8 cellular contexts compared by ENCODE assay signal in the genomic region with DNA sequence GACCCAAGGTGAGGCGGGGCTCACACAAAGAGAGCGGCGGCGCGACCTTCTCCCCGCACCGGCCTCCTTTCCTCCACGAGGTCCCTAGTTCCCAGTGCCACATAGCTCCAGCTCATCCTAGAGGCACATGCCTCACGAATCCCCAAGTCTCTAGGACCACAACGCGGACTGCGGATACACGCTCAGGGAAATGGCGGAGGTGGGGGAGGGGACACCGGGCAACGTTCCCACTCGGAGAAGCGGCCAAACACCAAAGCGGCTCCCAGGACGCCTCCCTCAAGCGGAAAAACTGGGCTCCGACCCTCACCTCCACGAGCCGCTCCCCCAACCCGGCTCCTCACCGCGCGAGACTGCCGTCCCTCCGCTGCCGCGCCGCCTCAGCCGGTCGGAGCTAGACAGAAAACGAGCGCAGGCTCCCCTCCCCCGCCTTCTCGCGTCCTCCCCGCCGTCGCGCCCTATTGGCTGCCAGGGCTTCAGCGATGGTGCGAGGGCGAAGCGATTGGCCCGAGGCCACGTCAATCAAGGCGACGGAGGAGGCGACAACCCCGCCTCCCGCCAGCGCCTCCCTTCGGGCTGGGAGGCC. TPM values are rescaled to one million over a fixed set of nuclear protein-coding genes. Genes with fewer than 3 reads are reported as not detected.
A peak's percentile ranks its signal among the peaks of the same experiment; 100 is the strongest.
DNase-seq lines count a peak whose midpoint lies in the region; ATAC-seq, FAIRE-seq and TF ChIP-seq lines count a peak whose summit lies in the region.

HNRNPK (minus strand) TSS at position 404 of the 583 bp plus-strand sequence. CDS start 1,963 bp downstream, outside the sequence.

- H3K36me3 Mint-ChIP-seq in WTC11 = peaks cover 45% of the 10 kb centered on the region

- peaks cover 45% of the 10 kb centered on the region for H3K4me1 Mint-ChIP-seq in WTC11

- no peak for FAIRE-seq in bronchial epithelial cell (lab: Jason Lieb, UNC)
- no peak for FAIRE-seq in small intestine (lab: Jason Lieb, UNC)

- CTCF ChIA-PET in WTC11 (lab: Charles Lee) = interaction anchor here (1.0 to 1.5 kb wide), 2 partner anchors 121 to 281 kb away, joined by 3 to 8 read pairs; no protein-coding TSS in a partner anchor

- H3K27ac Mint-ChIP-seq in WTC11 = peak within 1 kb of the TSS; percentile 100

- H3K4me3 ChIP-seq in bronchial epithelial cell (ENCODE audit: low read depth, low read length) = peak within 1 kb of the TSS; percentile 86
- peak within 1 kb of the TSS; percentile 88 to 92 for H3K4me3 ChIP-seq in small intestine (ENCODE audit: low read depth in 1 of 2, low read length in 2 of 2)

- POLR2A ChIA-PET in WTC11 (lab: Charles Lee) = interaction anchor here (0.6 to 2.7 kb wide), 16 partner anchors 10 to 923 kb away, joined by 3 to 24 read pairs (median 5); partner anchors contain the start of genes KIF27 and UBQLN1

- H3K27me3 Mint-ChIP-seq in WTC11 (ENCODE audit: low read depth) = peaks cover 2% of the 10 kb centered on the region

- WGBS in small intestine, 3 donors = 0% methylated on average over 54 to 57 of the region's 57 CpGs

- peak within 1 kb of the TSS; percentile 92 to 100 for H3K27ac ChIP-seq in small intestine (ENCODE audit: low read depth in 1 of 2, low read length in 1 of 2)

- no peaks in the 10 kb centered on the region for H3K9me3 ChIP-seq in small intestine (ENCODE audit: control insufficient read depth, low read depth)

- H3K4me3 Mint-ChIP-seq in WTC11 = peak within 1 kb of the TSS; percentile 99

- peak; percentile 100 for DNase-seq in AG08395 (ENCODE audit: low spot score)
- peak; percentile 98 for DNase-seq in NCI-H2227 (lab: John Stamatoyannopoulos, UW; ENCODE audit: unreplicated experiment)
- DNase-seq in WTC11 (ENCODE audit: low spot score) = peak; percentile 99
- peak; percentile 87 for DNase-seq in bronchial epithelial cell (ENCODE audit: low read depth)
- peak; percentile 100 for DNase-seq in iPS-NIHi11 (ENCODE audit: low spot score)
- peak; percentile 98 for DNase-seq in small intestine

- H3K36me3 ChIP-seq in bronchial epithelial cell (ENCODE audit: control insufficient read depth, insufficient read depth, low read length) (peaks cover 9% of the 10 kb centered on the region), small intestine (ENCODE audit: control insufficient read depth in 2 of 2, insufficient read depth in 2 of 2, low read length in 2 of 2) (peaks cover 3 to 9% of the 10 kb centered on the region in 2 donors)

- peaks cover 0 to 3% of the 10 kb centered on the region in 2 donors for H3K4me1 ChIP-seq in small intestine (ENCODE audit: control insufficient read depth in 2 of 2, insufficient read depth in 1 of 2, low read depth in 1 of 2, low read length in 1 of 2)

- TF ChIP-seq CTCF in WTC11 (IDR thresholded peaks at IDR 0.05) (no peak), bronchial epithelial cell (IDR thresholded peaks at IDR 0.05; ENCODE audit: insufficient read depth, low read length, severe bottlenecking) (no peak)

- H3K27me3 ChIP-seq in bronchial epithelial cell (ENCODE audit: control insufficient read depth, insufficient read depth, low read length) (no peaks in the 10 kb centered on the region), small intestine (ENCODE audit: control insufficient read depth in 2 of 2, insufficient read depth in 2 of 2, low read length in 2 of 2) (no peaks in the 10 kb centered on the region)

- ATAC-seq in GM18909 (IDR thresholded peaks at IDR 0.05; ENCODE audit: poor library complexity, unreplicated experiment) = peak; percentile 87
- ATAC-seq in HG03159 (IDR thresholded peaks at IDR 0.05; ENCODE audit: unreplicated experiment) = peak; percentile 80
- ATAC-seq in WTC11 = peak; percentile 87

- H3K9me3 Mint-ChIP-seq in WTC11 = no peaks in the 10 kb centered on the region

TF ChIP-seq in WTC11, 78 proteins besides CTCF, POLR2A, EP300 and RAD21 (continues in another document):
- TF ChIP-seq RELA (CRISPR knock-in tag; IDR thresholded peaks at IDR 0.05; ENCODE audit: borderline replicate concordance) = no peak
- TF ChIP-seq RORB (CRISPR knock-in tag; IDR thresholded peaks at IDR 0.05) = no peak
- peak; percentile 81 for TF ChIP-seq ERG (CRISPR knock-in tag; IDR thresholded peaks at IDR 0.05)
- peak; percentile 71; the same call in 1 of the 2 replicates for TF ChIP-seq TEAD4 (CRISPR knock-in tag; IDR thresholded peaks at IDR 0.05)
- peak; percentile 48 for TF ChIP-seq MYBL2 (CRISPR knock-in tag; IDR thresholded peaks at IDR 0.05)
- peak; percentile 49; the same call in 1 of the 2 replicates for TF ChIP-seq JUN (CRISPR knock-in tag; IDR thresholded peaks at IDR 0.05)
- TF ChIP-seq, protein P1, sequence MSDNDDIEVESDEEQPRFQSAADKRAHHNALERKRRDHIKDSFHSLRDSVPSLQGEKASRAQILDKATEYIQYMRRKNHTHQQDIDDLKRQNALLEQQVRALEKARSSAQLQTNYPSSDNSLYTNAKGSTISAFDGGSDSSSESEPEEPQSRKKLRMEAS (CRISPR knock-in tag; IDR thresholded peaks at IDR 0.05) = no peak
- 0 out of 2 replicates have a peak, but pooled peaks have one; percentile 22 for TF ChIP-seq NR3C1 (CRISPR knock-in tag; conservative IDR thresholded peaks at IDR 0.05; ENCODE audit: low read depth)
- no peak for TF ChIP-seq IRF2 (CRISPR knock-in tag; IDR thresholded peaks at IDR 0.05; ENCODE audit: borderline replicate concordance, low read depth)
- TF ChIP-seq ZNF425 (CRISPR knock-in tag; conservative IDR thresholded peaks at IDR 0.05) = peak; percentile 73
- TF ChIP-seq ZSCAN18 (CRISPR knock-in tag; IDR thresholded peaks at IDR 0.05) = no peak

RNA-seq across cellular contexts. Expression of gene HNRNPK, which starts in this region (rescaled TPM):
- 634 to 723 TPM (median 640 TPM) in 3 replicates for total RNA-seq in WTC11 (2021)
- 485 and 531 TPM in 2 replicates for total RNA-seq in bronchial epithelial cell
- polyA plus RNA-seq in small intestine = 100 to 1,000 TPM; 257 to 356 (median 269) TPM

Comparison
In these comparisons a context has a peak if more than half of its experiments do, and no peak if none do; other contexts are left out.
1. Peak in every context shown above with its lines: DNase-seq, ATAC-seq, H3K4me3 ChIP-seq and H3K27ac ChIP-seq.